10 cellular contexts compared by ENCODE assay signal in the genomic region with DNA sequence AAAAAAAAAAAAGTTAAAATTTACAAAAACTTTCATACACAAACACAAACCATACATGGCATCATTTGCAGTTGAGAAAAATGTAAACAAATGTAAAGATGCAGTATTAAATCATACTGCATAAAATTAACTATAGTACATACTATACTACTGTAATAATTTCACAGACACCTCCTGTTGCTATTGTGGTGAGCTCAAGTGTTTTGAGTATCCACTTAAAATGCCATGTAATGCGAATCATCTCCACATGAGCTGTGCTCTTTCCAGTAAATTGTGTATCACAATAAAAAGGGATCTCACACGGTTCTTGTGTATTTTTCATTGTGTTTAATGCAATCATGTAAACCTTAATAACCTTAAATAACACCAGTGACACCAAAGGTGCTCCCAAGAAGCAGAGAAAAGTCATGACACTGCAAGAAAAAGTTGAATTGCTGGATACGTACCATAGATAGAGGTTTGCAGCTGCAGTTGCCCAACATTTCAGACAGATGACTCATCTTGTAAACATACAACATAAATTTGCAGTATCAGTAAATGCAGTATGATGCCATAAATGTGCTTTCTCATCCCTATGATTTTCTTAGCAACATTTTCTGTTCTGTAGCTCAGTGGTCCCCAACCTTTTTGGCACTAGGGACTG.
DNase-seq lines count a peak whose midpoint lies in the region; ATAC-seq and TF ChIP-seq lines count a peak whose summit lies in the region.
"Had no signal": no experiment of that assay in that cellular context is flagged by ENCODE, and none has a peak within 500 bp of the region (broad histone marks: within the 10 kb centered on the region; RNA-seq: fewer than 3 reads in every experiment).

No MANE protein-coding gene starts in this region.

- no peak for ATAC-seq in activated CD4-positive, CD25-positive, alpha-beta regulatory T cell treated with anti-CD3 and anti-CD28 coated beads, Interleukin-2, amount 50 U/mL, for 24 hours
- ATAC-seq: gastrocnemius medialis had no signal

- H3K9me3 Mint-ChIP-seq in osteocyte (ENCODE audit: unreplicated experiment), result peaks cover 8% of the 10 kb centered on the region
- H3K9me3 Mint-ChIP-seq: activated naive CD8-positive, alpha-beta T cell treated with anti-CD3 and anti-CD28 coated beads, Interleukin-2, amount 10 ng/mL, durations not matched to agents 7 days and 5 days had no signal

- H3K27me3 Mint-ChIP-seq in osteocyte (ENCODE audit: unreplicated experiment), result peaks cover 16% of the 10 kb centered on the region

- H3K36me3 Mint-ChIP-seq in osteocyte (ENCODE audit: unreplicated experiment), result peaks cover 3% of the 10 kb centered on the region
- H3K36me3 Mint-ChIP-seq: activated naive CD8-positive, alpha-beta T cell treated with anti-CD3 and anti-CD28 coated beads, Interleukin-2, amount 10 ng/mL, durations not matched to agents 7 days and 5 days had no signal

- TF ChIP-seq CTCF in cardiac fibroblast (IDR thresholded peaks at IDR 0.05; ENCODE audit: low read depth, low read length) (no peak), osteocyte (IDR thresholded peaks at IDR 0.05) (no peak)

- no peak overlapping the region for H3K4me3 ChIP-seq in cardiac fibroblast (replicated peaks in 1 of 2; ENCODE audit: low read depth in 2 of 2, low read length in 2 of 2)
- H3K4me3 ChIP-seq: gastrocnemius medialis had no signal

- H3K4me1 Mint-ChIP-seq in osteocyte (ENCODE audit: unreplicated experiment), result peaks cover 3% of the 10 kb centered on the region
- H3K4me1 Mint-ChIP-seq: activated naive CD8-positive, alpha-beta T cell treated with anti-CD3 and anti-CD28 coated beads, Interleukin-2, amount 10 ng/mL, durations not matched to agents 7 days and 5 days had no signal

- DNase-seq in GM04504 (ENCODE audit: low read depth) (peak; percentile 23), NCI-H2029 treated with DMSO at 0.1 percent for 48 hours (lab: John Stamatoyannopoulos, UW) (peak; percentile 51), cardiac fibroblast (ENCODE audit: low read depth in 2 of 2) (peak; percentile 83 to 84), osteocyte (ENCODE audit: extremely low spot score, unreplicated experiment) (no peak)
- DNase-seq in activated CD4-positive, alpha-beta T cell treated with anti-CD3 and anti-CD28 coated beads for 48 hours, result no peak
- no peak for DNase-seq in stimulated activated naive CD4-positive, alpha-beta T cell (lab: John Stamatoyannopoulos, UW)
- DNase-seq: activated naive CD8-positive, alpha-beta T cell treated with anti-CD3 and anti-CD28 coated beads, Interleukin-2, amount 10 ng/mL, durations not matched to agents 7 days and 5 days; gastrocnemius medialis; stimulated activated CD4-positive, alpha-beta T cell treated with anti-CD3 and anti-CD28 coated beads, Interleukin-2, amount 100 ng/mL, for 24 hours had no signal

- H3K4me3 Mint-ChIP-seq in osteocyte (ENCODE audit: unreplicated experiment), result no peak overlapping the region
- H3K4me3 Mint-ChIP-seq: activated naive CD8-positive, alpha-beta T cell treated with anti-CD3 and anti-CD28 coated beads, Interleukin-2, amount 10 ng/mL, durations not matched to agents 7 days and 5 days had no signal

- peak overlapping the region; percentile 42 for H3K27ac Mint-ChIP-seq in osteocyte (ENCODE audit: unreplicated experiment)
- H3K27ac Mint-ChIP-seq: activated naive CD8-positive, alpha-beta T cell treated with anti-CD3 and anti-CD28 coated beads, Interleukin-2, amount 10 ng/mL, durations not matched to agents 7 days and 5 days had no signal

Comparison
In these comparisons a context has a peak if more than half of its experiments do, and no peak if none do; other contexts are left out.
1. DNase-seq: peak in GM04504 (single experiment), NCI-H2029 treated with DMSO at 0.1 percent for 48 hours (single experiment) and cardiac fibroblast (2 of 2); none in osteocyte (single experiment), activated CD4-positive, alpha-beta T cell treated with anti-CD3 and anti-CD28 coated beads for 48 hours (single experiment) and stimulated activated naive CD4-positive, alpha-beta T cell (0 of 6).